In genomic region chr18:3058328-3059191, GRCh38 we compare ENCODE assay signal across 12 cellular contexts. TPM values are rescaled to one million over a fixed set of nuclear protein-coding genes. Genes with fewer than 3 reads are reported as not detected.
A peak's percentile ranks its signal among the peaks of the same experiment; 100 is the strongest.
DNase-seq lines count a peak whose midpoint lies in the region; ATAC-seq and TF ChIP-seq lines count a peak whose summit lies in the region.
"Had no signal": no experiment of that assay in that cellular context is flagged by ENCODE, and none has a peak within 500 bp of the region (broad histone marks: within the 10 kb centered on the region; RNA-seq: fewer than 3 reads in every experiment).

No MANE protein-coding gene starts in this region.

- H3K9me3 Mint-ChIP-seq in CD4-positive, CD25-positive, alpha-beta regulatory T cell: peaks cover 0 to 3% (median 0%) of the 10 kb centered on the region in 7 donors
- H3K9me3 Mint-ChIP-seq in naive thymus-derived CD4-positive, alpha-beta T cell: peaks cover 0 to 5% (median 0%) of the 10 kb centered on the region in 11 donors

- no peak overlapping the region for H3K4me2 ChIP-seq in smooth muscle cell

- peak overlapping the region; percentile 93 for H3K27ac ChIP-seq in CD4-positive, CD25-positive, alpha-beta regulatory T cell (ENCODE audit: insufficient read depth, low read length, poor library complexity, severe bottlenecking)
- H3K27ac ChIP-seq in naive thymus-derived CD4-positive, alpha-beta T cell (ENCODE audit: low read depth, low read length): peak overlapping the region; percentile 96
- H3K27ac ChIP-seq in brain microvascular endothelial cell: no peak overlapping the region
- H3K27ac ChIP-seq in smooth muscle cell (ENCODE audit: low read depth): no peak overlapping the region

- no peak for TF ChIP-seq CTCF in brain microvascular endothelial cell (IDR thresholded peaks at IDR 0.05; ENCODE audit: low read depth, low read length, missing control alignments)
- no peak for TF ChIP-seq CTCF in smooth muscle cell (IDR thresholded peaks at IDR 0.05; ENCODE audit: borderline replicate concordance, insufficient read depth, poor library complexity, severe bottlenecking)

- H3K4me1 ChIP-seq in CD4-positive, CD25-positive, alpha-beta regulatory T cell (ENCODE audit: control insufficient read depth, insufficient read depth, low read length, poor library complexity, severe bottlenecking): peaks cover 56% of the 10 kb centered on the region
- peaks cover 70 to 73% of the 10 kb centered on the region in 2 donors for H3K4me1 ChIP-seq in naive thymus-derived CD4-positive, alpha-beta T cell (ENCODE audit: control insufficient read depth in 2 of 2, insufficient read depth in 2 of 2, low read length in 2 of 2)
- H3K4me1 ChIP-seq in smooth muscle cell (ENCODE audit: low read depth): no peaks in the 10 kb centered on the region

- peaks cover 35 to 64% (median 42%) of the 10 kb centered on the region in 4 donors for H3K4me1 Mint-ChIP-seq in CD4-positive, CD25-positive, alpha-beta regulatory T cell
- H3K4me1 Mint-ChIP-seq in naive thymus-derived CD4-positive, alpha-beta T cell: peaks cover 46 to 82% (median 76%) of the 10 kb centered on the region in 7 donors

- H3K27me3 ChIP-seq in CD4-positive, CD25-positive, alpha-beta regulatory T cell (ENCODE audit: control insufficient read depth, insufficient read depth, low read length): no peaks in the 10 kb centered on the region
- H3K27me3 ChIP-seq in naive thymus-derived CD4-positive, alpha-beta T cell (ENCODE audit: control insufficient read depth in 2 of 2, insufficient read depth in 2 of 2, low read length in 2 of 2): no peaks in the 10 kb centered on the region
- H3K27me3 ChIP-seq in brain microvascular endothelial cell (replicated peaks): no peaks in the 10 kb centered on the region
- H3K27me3 ChIP-seq in smooth muscle cell (ENCODE audit: low read depth): no peaks in the 10 kb centered on the region

- no peaks in the 10 kb centered on the region for H4K20me1 ChIP-seq in smooth muscle cell (ENCODE audit: low read depth)

- intact Hi-C loops in naive thymus-derived CD4-positive, alpha-beta T cell (cut with micrococcal nuclease): loop anchor here in 1 of 2 donors (1.0 kb wide), 1 partner anchor 21 kb away; no protein-coding TSS in a partner anchor

- no peaks in the 10 kb centered on the region for H3K79me2 ChIP-seq in smooth muscle cell (ENCODE audit: low read depth)

- peak overlapping the region; percentile 8 to 58 (median 38) for H3K4me3 Mint-ChIP-seq in CD4-positive, CD25-positive, alpha-beta regulatory T cell
- peak overlapping the region in 9 of 10 donors; percentile 1 to 75 (median 38) for H3K4me3 Mint-ChIP-seq in naive thymus-derived CD4-positive, alpha-beta T cell
- H3K4me3 Mint-ChIP-seq: brain had no signal

- peaks cover 10% of the 10 kb centered on the region for H3F3A ChIP-seq in smooth muscle cell (ENCODE audit: low read depth)

- H3K27me3 Mint-ChIP-seq in CD4-positive, CD25-positive, alpha-beta regulatory T cell: peaks cover 5% of the 10 kb centered on the region
- H3K27me3 Mint-ChIP-seq in naive thymus-derived CD4-positive, alpha-beta T cell: no peaks in the 10 kb centered on the region
- H3K27me3 Mint-ChIP-seq: brain had no signal

- ATAC-seq in CD4-positive, CD25-positive, alpha-beta regulatory T cell (ENCODE audit: low read depth in 2 of 2): peak; percentile 48 to 50
- peak; percentile 49 for ATAC-seq in naive thymus-derived CD4-positive, alpha-beta T cell
- ATAC-seq in GM21390 (IDR thresholded peaks at IDR 0.05; ENCODE audit: unreplicated experiment): no peak

- peak overlapping the region; percentile 65 for H3K4me3 ChIP-seq in CD4-positive, CD25-positive, alpha-beta regulatory T cell (ENCODE audit: low read depth, low read length)
- H3K4me3 ChIP-seq in naive thymus-derived CD4-positive, alpha-beta T cell (ENCODE audit: low read length): peak overlapping the region; percentile 1
- H3K4me3 ChIP-seq in brain microvascular endothelial cell (ENCODE audit: low read depth, low read length) (no peak overlapping the region), smooth muscle cell (no peak overlapping the region)

- WGBS in smooth muscle cell (ENCODE audit: low lambda C conversion rate): 85% methylated on average over 6 of the region's 6 CpGs

- no peaks in the 10 kb centered on the region for H3K36me3 Mint-ChIP-seq in CD4-positive, CD25-positive, alpha-beta regulatory T cell
- peaks cover 0 to 16% (median 6%) of the 10 kb centered on the region in 5 donors for H3K36me3 Mint-ChIP-seq in naive thymus-derived CD4-positive, alpha-beta T cell

- H3K36me3 ChIP-seq in CD4-positive, CD25-positive, alpha-beta regulatory T cell (ENCODE audit: control insufficient read depth, insufficient read depth, low read length): no peaks in the 10 kb centered on the region
- no peaks in the 10 kb centered on the region for H3K36me3 ChIP-seq in naive thymus-derived CD4-positive, alpha-beta T cell (ENCODE audit: control insufficient read depth in 2 of 3, insufficient read depth in 3 of 3, low read length in 3 of 3)
- H3K36me3 ChIP-seq in brain microvascular endothelial cell (replicated peaks) (no peaks in the 10 kb centered on the region), smooth muscle cell (ENCODE audit: low read depth) (no peaks in the 10 kb centered on the region)

- no peaks in the 10 kb centered on the region for H3K9me3 ChIP-seq in CD4-positive, CD25-positive, alpha-beta regulatory T cell (ENCODE audit: control insufficient read depth in 2 of 2, low read length in 2 of 2)
- no peaks in the 10 kb centered on the region for H3K9me3 ChIP-seq in naive thymus-derived CD4-positive, alpha-beta T cell (ENCODE audit: control insufficient read depth in 2 of 3, low read length in 3 of 3)
- H3K9me3 ChIP-seq in smooth muscle cell (replicated peaks; ENCODE audit: low read depth): no peaks in the 10 kb centered on the region

- POLR2A ChIA-PET in naive thymus-derived CD4-positive, alpha-beta T cell (lab: Charles Lee): interaction anchor here (0.6 to 8.2 kb wide), 12 partner anchors 11 to 187 kb away, joined by 3 to 176 read pairs (median 6); partner anchors contain the start of gene LPIN2

- peak overlapping the region; percentile 64 to 84 (median 84) for H3K27ac Mint-ChIP-seq in CD4-positive, CD25-positive, alpha-beta regulatory T cell
- peak overlapping the region; percentile 91 to 97 (median 94) for H3K27ac Mint-ChIP-seq in naive thymus-derived CD4-positive, alpha-beta T cell

- no peak overlapping the region for H2AFZ ChIP-seq in smooth muscle cell (ENCODE audit: low read depth)

- in situ Hi-C loops in brain microvascular endothelial cell (cut with HindIII; ENCODE audit: low pct_ligation_motif_present, low sequenced_read_pairs): no loop called here

- peak in 1 of 3 donors; percentile 61 for DNase-seq in CD4-positive, CD25-positive, alpha-beta regulatory T cell
- DNase-seq in M059J (ENCODE audit: low read depth) (peak; percentile 35), brain microvascular endothelial cell (no peak), smooth muscle cell (lab: John Stamatoyannopoulos, UW; ENCODE audit: unreplicated experiment) (no peak)
- peak; percentile 39 for DNase-seq in central memory CD4-positive, alpha-beta T cell
- DNase-seq in naive thymus-derived CD4-positive, alpha-beta T cell: peak in 5 of 9 donors; percentile 15 to 47 (median 30)
- no peak for DNase-seq in effector CD4-positive, alpha-beta T cell
- DNase-seq: activated CD4-positive, alpha-beta T cell treated with anti-CD3 and anti-CD28 coated beads, Interleukin-2, amount 50 U/mL, for 48 hours; NCI-H146; NCI-H774 had no signal

- CTCF ChIA-PET in naive thymus-derived CD4-positive, alpha-beta T cell (lab: Charles Lee): interaction anchor here (0.8 to 10.1 kb wide), 3 partner anchors 56 to 187 kb away, joined by 3 to 226 read pairs (median 3); no protein-coding TSS in a partner anchor

- no peak overlapping the region for H3K9ac ChIP-seq in smooth muscle cell (ENCODE audit: low read depth)

RNA-seq across cellular contexts. Expression of gene LPIN2, which starts 45.6 kb away (rescaled TPM):
- 61.2 TPM for total RNA-seq in CD4-positive, CD25-positive, alpha-beta regulatory T cell
- polyA plus RNA-seq in CD4-positive, CD25-positive, alpha-beta regulatory T cell: 10 to 100 TPM; 39.3 to 52.7 (median 44.8) TPM
- 29.5 and 36.2 TPM in 2 replicates for total RNA-seq in M059J (2014; rRNA removed; shearing (Covaris generic))
- 100 to 1,000 TPM in 1 of 5 experiments, 10 to 100 TPM in 4; 58.8 to 133 (median 73.6) TPM for total RNA-seq in naive thymus-derived CD4-positive, alpha-beta T cell
- 10 to 100 TPM; 63.7 to 73.1 TPM for polyA plus RNA-seq in naive thymus-derived CD4-positive, alpha-beta T cell
- total RNA-seq in smooth muscle cell: 17.9 and 20.0 TPM in 2 replicates
- 12.4 and 15.4 TPM in 2 replicates for polyA plus RNA-seq in smooth muscle cell

Comparison
In these comparisons a context has a peak if more than half of its experiments do, and no peak if none do; other contexts are left out.
1. DNase-seq: peak in M059J (single experiment), central memory CD4-positive, alpha-beta T cell (single experiment) and naive thymus-derived CD4-positive, alpha-beta T cell (5 of 9); none in brain microvascular endothelial cell (single experiment), smooth muscle cell (single experiment) and effector CD4-positive, alpha-beta T cell (single experiment).
2. H3K27ac ChIP-seq: peak in CD4-positive, CD25-positive, alpha-beta regulatory T cell (single experiment) and naive thymus-derived CD4-positive, alpha-beta T cell (single experiment); none in brain microvascular endothelial cell (single experiment) and smooth muscle cell (single experiment).
3. H3K4me3 ChIP-seq: peak in CD4-positive, CD25-positive, alpha-beta regulatory T cell (single experiment) and naive thymus-derived CD4-positive, alpha-beta T cell (single experiment); none in brain microvascular endothelial cell (single experiment) and smooth muscle cell (single experiment).